In genomic region chr1:144545515-144546273, GRCh38 we compare ENCODE assay signal across 9 cellular contexts. TPM values are rescaled to one million over a fixed set of nuclear protein-coding genes. Genes with fewer than 3 reads are reported as not detected.
DNase-seq lines count a peak whose midpoint lies in the region; ATAC-seq and TF ChIP-seq lines count a peak whose summit lies in the region.
"Not testable (repeated sequence)": the region's sequence is repeated elsewhere in the genome, so short reads cannot be mapped to it uniquely, and the experiment has no call there.
"Had no signal": no experiment of that assay in that cellular context is flagged by ENCODE, and none has a peak within 500 bp of the region (broad histone marks: within the 10 kb centered on the region; RNA-seq: fewer than 3 reads in every experiment).

No MANE protein-coding gene starts in this region.

- not testable (repeated sequence) for H3K9me3 ChIP-seq in naive thymus-derived CD4-positive, alpha-beta T cell (ENCODE audit: control insufficient read depth in 2 of 3, low read length in 3 of 3)

- ATAC-seq in GM21360 (IDR thresholded peaks at IDR 0.05; ENCODE audit: unreplicated experiment) = peak; percentile 36
- ATAC-seq in HG03575 (IDR thresholded peaks at IDR 0.05; ENCODE audit: extremely low read depth, insufficient number of reproducible peaks, low FRiP score, unreplicated experiment) = peak; percentile 33
- not testable (repeated sequence) for ATAC-seq in activated T-cell treated with anti-CD3 and anti-CD28 coated beads, Interleukin-2, amount 50 U/mL, for 4 hours; effector memory CD8-positive, alpha-beta T cell (replicated peaks); naive thymus-derived CD4-positive, alpha-beta T cell

- not testable (repeated sequence) for TF ChIP-seq CTCF in RWPE1 (conservative IDR thresholded peaks at IDR 0.05; ENCODE audit: low read depth)

- H3K27ac ChIP-seq in RWPE1 = peak overlapping the region; percentile 99
- H3K27ac ChIP-seq in naive thymus-derived CD4-positive, alpha-beta T cell (ENCODE audit: low read depth, low read length) = peak overlapping the region; percentile 94

- peak overlapping the region; percentile 22 for H3K4me3 ChIP-seq in naive thymus-derived CD4-positive, alpha-beta T cell (ENCODE audit: low read length)

- not testable (repeated sequence) for H3K27me3 ChIP-seq in naive thymus-derived CD4-positive, alpha-beta T cell (ENCODE audit: control insufficient read depth in 2 of 2, insufficient read depth in 2 of 2, low read length in 2 of 2)

- POLR2A ChIA-PET in RWPE1 (lab: Yijun Ruan, JAX; ENCODE audit: low non-redundant PET) = interaction anchor here (0.6 to 0.8 kb wide), 2 partner anchors 13 to 15 kb away, joined by 3 to 4 read pairs; no protein-coding TSS in a partner anchor
- POLR2A ChIA-PET in naive thymus-derived CD4-positive, alpha-beta T cell (lab: Charles Lee) = interaction anchor here (0.6 to 0.8 kb wide), 4 partner anchors 12 to 1841 kb away, joined by 3 to 5 read pairs (median 3); no protein-coding TSS in a partner anchor

- not testable (repeated sequence) for H3K36me3 ChIP-seq in naive thymus-derived CD4-positive, alpha-beta T cell (ENCODE audit: control insufficient read depth in 2 of 3, insufficient read depth in 3 of 3, low read length in 3 of 3)

- in situ Hi-C loops in Caki2 (cut with HindIII; ENCODE audit: low pct_unique_long_range_greater_than_20kb, low sequenced_read_pairs) = not testable (repeated sequence)

- peak overlapping the region; percentile 100 for H3K27ac Mint-ChIP-seq in effector memory CD8-positive, alpha-beta T cell
- H3K27ac Mint-ChIP-seq in naive thymus-derived CD4-positive, alpha-beta T cell = peak overlapping the region; percentile 98 to 100 (median 100)

- H3K4me1 Mint-ChIP-seq in activated T-cell treated with anti-CD3 and anti-CD28 coated beads, Interleukin-2, amount 50 U/mL, for 4 hours (ENCODE audit: low read depth) = peaks cover 22% of the 10 kb centered on the region
- peaks cover 8 to 17% of the 10 kb centered on the region in 2 donors for H3K4me1 Mint-ChIP-seq in effector memory CD8-positive, alpha-beta T cell (ENCODE audit: low read depth in 2 of 2)
- peaks cover 3 to 32% (median 20%) of the 10 kb centered on the region in 7 donors for H3K4me1 Mint-ChIP-seq in naive thymus-derived CD4-positive, alpha-beta T cell

- CTCF ChIA-PET in RWPE1 (lab: Yijun Ruan, JAX); naive thymus-derived CD4-positive, alpha-beta T cell (lab: Charles Lee): not testable (repeated sequence)

- H3K4me3 Mint-ChIP-seq in activated T-cell treated with anti-CD3 and anti-CD28 coated beads, Interleukin-2, amount 50 U/mL, for 4 hours = peak overlapping the region; percentile 58
- peak overlapping the region; percentile 94 for H3K4me3 Mint-ChIP-seq in effector memory CD8-positive, alpha-beta T cell
- H3K4me3 Mint-ChIP-seq in naive thymus-derived CD4-positive, alpha-beta T cell = peak overlapping the region; percentile 77 to 100 (median 92)

- intact Hi-C loops in naive thymus-derived CD4-positive, alpha-beta T cell (cut with micrococcal nuclease) = not testable (repeated sequence)

- DNase-seq in Caki2 (ENCODE audit: low read depth) = peak; percentile 23
- DNase-seq in RWPE1 (ENCODE audit: low spot score); activated T-cell treated with anti-CD3 and anti-CD28 coated beads, Interleukin-2, amount 50 U/mL, for 4 hours; effector memory CD8-positive, alpha-beta T cell: not testable (repeated sequence)
- peak in 2 of 9 donors; percentile 12 to 23 for DNase-seq in naive thymus-derived CD4-positive, alpha-beta T cell
- peak; percentile 53 for DNase-seq in stimulated activated CD8-positive, alpha-beta memory T cell treated with anti-CD3 and anti-CD28 coated beads, Interleukin-4, amount 100 ng/mL, for 48 hours

- not testable (repeated sequence) for H3K36me3 Mint-ChIP-seq in activated T-cell treated with anti-CD3 and anti-CD28 coated beads, Interleukin-2, amount 50 U/mL, for 4 hours (ENCODE audit: insufficient read depth); naive thymus-derived CD4-positive, alpha-beta T cell
- H3K36me3 Mint-ChIP-seq in effector memory CD8-positive, alpha-beta T cell (ENCODE audit: insufficient read depth) = peaks cover 16% of the 10 kb centered on the region

- not testable (repeated sequence) for H3K9me3 Mint-ChIP-seq in activated T-cell treated with anti-CD3 and anti-CD28 coated beads, Interleukin-2, amount 50 U/mL, for 4 hours; effector memory CD8-positive, alpha-beta T cell; naive thymus-derived CD4-positive, alpha-beta T cell

- not testable (repeated sequence) for H3K27me3 Mint-ChIP-seq in activated T-cell treated with anti-CD3 and anti-CD28 coated beads, Interleukin-2, amount 50 U/mL, for 4 hours (ENCODE audit: low read depth); effector memory CD8-positive, alpha-beta T cell; naive thymus-derived CD4-positive, alpha-beta T cell

- peaks cover 5 to 15% of the 10 kb centered on the region in 2 donors for H3K4me1 ChIP-seq in naive thymus-derived CD4-positive, alpha-beta T cell (ENCODE audit: control insufficient read depth in 2 of 2, insufficient read depth in 2 of 2, low read length in 2 of 2)

RNA-seq across cellular contexts. Expression of gene PPIAL4F, which starts 47.0 kb away (rescaled TPM):
- not detected in 2 replicates for total RNA-seq in Caki2 (2014; rRNA removed; shearing (Covaris generic); ENCODE audit: low replicate concordance)
- not detected for total RNA-seq in activated T-cell treated with anti-CD3 and anti-CD28 coated beads, Interleukin-2, amount 50 U/mL, for 4 hours
- 1 to 10 TPM in 1 of 5 experiments, not detected in 4; 1.0 TPM for total RNA-seq in naive thymus-derived CD4-positive, alpha-beta T cell
- polyA plus RNA-seq in naive thymus-derived CD4-positive, alpha-beta T cell = not detected
- total RNA-seq: colonic mucosa had no signal
